ENCODE assay signal across 19 cellular contexts in genomic region chr3:193945126-193945525, GRCh38.
"Had no signal": no experiment of that assay in that cellular context is flagged by ENCODE, and none has a peak within 500 bp of the region (broad histone marks: within the 10 kb centered on the region; RNA-seq: fewer than 3 reads in every experiment).

No MANE protein-coding gene starts in this region.

- H3K79me2 ChIP-seq: parathyroid adenoma had no signal

- H3K4me1 Mint-ChIP-seq: activated CD4-positive, alpha-beta memory T cell treated with anti-CD3 and anti-CD28 coated beads, Interleukin-2, amount 10 ng/mL, durations not matched to agents 7 days and 5 days had no signal

- FAIRE-seq: colon had no signal

- H3K27ac Mint-ChIP-seq: activated CD4-positive, alpha-beta memory T cell treated with anti-CD3 and anti-CD28 coated beads, Interleukin-2, amount 10 ng/mL, durations not matched to agents 7 days and 5 days; activated CD4-positive, alpha-beta T cell treated with anti-CD3 and anti-CD28 coated beads for 36 hours; activated naive CD8-positive, alpha-beta T cell treated with anti-CD3 and anti-CD28 coated beads for 36 hours; activated T-helper 17 cell treated with anti-CD3 and anti-CD28 coated beads, Interleukin-2, amount 50 U/mL, for 72 hours; naive thymus-derived CD8-positive, alpha-beta T cell; stimulated activated naive CD8-positive, alpha-beta T cell treated with anti-CD3 and anti-CD28 coated beads, Interleukin-15, amount 100 ng/mL, for 72 hours had no signal

- H3K9ac ChIP-seq: parathyroid adenoma had no signal

- H3K36me3 ChIP-seq: brain microvascular endothelial cell, gastrocnemius medialis, neutrophil, upper lobe of left lung, WERI-Rb-1 had no signal

- H3K9me3 ChIP-seq: gastrocnemius medialis, neutrophil, upper lobe of left lung had no signal

- H3K9me3 Mint-ChIP-seq: activated CD4-positive, alpha-beta memory T cell treated with anti-CD3 and anti-CD28 coated beads, Interleukin-2, amount 10 ng/mL, durations not matched to agents 7 days and 5 days; activated naive CD8-positive, alpha-beta T cell treated with anti-CD3 and anti-CD28 coated beads for 36 hours; activated T-helper 17 cell treated with anti-CD3 and anti-CD28 coated beads, Interleukin-2, amount 50 U/mL, for 72 hours; naive thymus-derived CD8-positive, alpha-beta T cell; stimulated activated naive CD8-positive, alpha-beta T cell treated with anti-CD3 and anti-CD28 coated beads, Interleukin-15, amount 100 ng/mL, for 72 hours had no signal

- DNase-seq: activated CD4-positive, alpha-beta memory T cell treated with anti-CD3 and anti-CD28 coated beads, Interleukin-2, amount 10 ng/mL, durations not matched to agents 7 days and 5 days; activated CD4-positive, alpha-beta T cell treated with anti-CD3 and anti-CD28 coated beads for 36 hours; activated naive CD4-positive, alpha-beta T cell; activated naive CD8-positive, alpha-beta T cell treated with anti-CD3 and anti-CD28 coated beads for 36 hours; activated T-cell treated with anti-CD3 and anti-CD28 coated beads, Interleukin-2, amount 50 U/mL, for 1 hour; amniotic stem cell; brain microvascular endothelial cell; central memory CD4-positive, alpha-beta T cell; gastrocnemius medialis; mesenchymal stem cell; naive thymus-derived CD8-positive, alpha-beta T cell; stimulated activated CD4-positive, alpha-beta T cell treated with anti-CD3 and anti-CD28 coated beads, Interleukin-2, amount 100 ng/mL, for 24 hours; stimulated activated naive CD8-positive, alpha-beta T cell treated with anti-CD3 and anti-CD28 coated beads, Interleukin-15, amount 100 ng/mL, for 72 hours; upper lobe of left lung; WERI-Rb-1 had no signal

- H3K4me1 ChIP-seq: gastrocnemius medialis, upper lobe of left lung had no signal

- H3K27ac ChIP-seq: brain microvascular endothelial cell, gastrocnemius medialis, neutrophil, parathyroid adenoma, upper lobe of left lung, WERI-Rb-1 had no signal

- H2AFZ ChIP-seq: parathyroid adenoma had no signal

- H3K4me3 ChIP-seq: gastrocnemius medialis, upper lobe of left lung had no signal

- H3K36me3 Mint-ChIP-seq: activated naive CD8-positive, alpha-beta T cell treated with anti-CD3 and anti-CD28 coated beads for 36 hours; naive thymus-derived CD8-positive, alpha-beta T cell had no signal

- ATAC-seq: activated CD4-positive, alpha-beta T cell treated with anti-CD3 and anti-CD28 coated beads for 36 hours; activated T-helper 17 cell treated with anti-CD3 and anti-CD28 coated beads, Interleukin-2, amount 50 U/mL, for 72 hours; gastrocnemius medialis; naive thymus-derived CD8-positive, alpha-beta T cell; stimulated activated naive CD8-positive, alpha-beta T cell treated with anti-CD3 and anti-CD28 coated beads, Interleukin-15, amount 100 ng/mL, for 72 hours had no signal

- H3K27me3 ChIP-seq: gastrocnemius medialis, upper lobe of left lung had no signal

- H3K4me3 Mint-ChIP-seq: activated CD4-positive, alpha-beta memory T cell treated with anti-CD3 and anti-CD28 coated beads, Interleukin-2, amount 10 ng/mL, durations not matched to agents 7 days and 5 days; activated CD4-positive, alpha-beta T cell treated with anti-CD3 and anti-CD28 coated beads for 36 hours; activated naive CD8-positive, alpha-beta T cell treated with anti-CD3 and anti-CD28 coated beads for 36 hours; activated T-helper 17 cell treated with anti-CD3 and anti-CD28 coated beads, Interleukin-2, amount 50 U/mL, for 72 hours; naive thymus-derived CD8-positive, alpha-beta T cell; stimulated activated naive CD8-positive, alpha-beta T cell treated with anti-CD3 and anti-CD28 coated beads, Interleukin-15, amount 100 ng/mL, for 72 hours had no signal
